ENCODE assay signal across 11 cellular contexts in the genomic region with DNA sequence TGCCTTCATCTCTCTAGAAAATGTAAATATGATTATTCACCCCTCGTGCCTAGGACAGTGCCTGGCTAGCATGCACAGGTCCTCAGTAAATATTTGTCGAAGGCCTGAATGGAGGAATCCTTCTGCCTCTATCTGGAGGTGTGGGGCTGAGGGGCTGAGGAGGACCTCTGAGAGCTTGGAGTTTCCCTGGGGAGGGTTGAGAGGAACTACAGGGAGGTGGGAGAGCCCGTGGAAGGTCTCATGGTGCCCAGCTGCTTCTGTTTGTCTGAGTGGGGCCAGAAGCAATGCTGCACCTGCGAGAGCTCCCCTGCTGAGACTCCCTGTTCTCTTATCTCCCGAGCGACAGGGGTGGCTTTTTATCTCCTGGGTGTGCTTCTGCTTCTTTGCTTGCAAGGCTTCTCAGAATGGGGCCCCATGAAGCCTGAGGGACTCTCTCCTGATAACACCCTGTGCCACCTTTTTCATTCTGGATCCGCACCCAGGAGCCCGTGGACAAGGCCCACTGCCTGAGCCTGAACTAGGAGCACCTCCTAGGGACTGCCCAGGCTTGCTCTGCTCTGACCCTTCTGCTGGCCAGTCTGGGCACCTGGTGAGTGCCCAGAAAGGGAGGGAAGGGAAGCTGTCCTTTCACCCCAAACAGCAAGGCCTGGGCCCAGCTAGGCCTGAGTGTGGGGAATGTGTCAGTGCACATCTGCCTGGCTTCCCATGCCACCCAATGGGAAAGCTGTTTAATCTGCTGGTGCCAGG. TPM values are rescaled to one million over a fixed set of nuclear protein-coding genes. Genes with fewer than 3 reads are reported as not detected.
DNase-seq lines count a peak whose midpoint lies in the region; ATAC-seq and TF ChIP-seq lines count a peak whose summit lies in the region.
"Had no signal": no experiment of that assay in that cellular context is flagged by ENCODE, and none has a peak within 500 bp of the region (broad histone marks: within the 10 kb centered on the region; RNA-seq: fewer than 3 reads in every experiment).

No MANE protein-coding gene starts in this region.

- POLR2A ChIA-PET in activated CD4-positive, alpha-beta memory T cell treated with anti-CD3 and anti-CD28 coated beads for 36 hours (lab: Charles Lee) = interaction anchor here (1.4 to 5.1 kb wide), 3 partner anchors 12 to 29 kb away, joined by 6 to 93 read pairs (median 12); partner anchors contain the start of gene HSP90AB1

- peak overlapping the region; percentile 29 for H3K4me3 Mint-ChIP-seq in activated CD4-positive, alpha-beta memory T cell treated with anti-CD3 and anti-CD28 coated beads for 36 hours

- no peaks in the 10 kb centered on the region for H3K9me3 Mint-ChIP-seq in activated CD4-positive, alpha-beta memory T cell treated with anti-CD3 and anti-CD28 coated beads for 36 hours

- no peaks in the 10 kb centered on the region for H3K27me3 Mint-ChIP-seq in activated CD4-positive, alpha-beta memory T cell treated with anti-CD3 and anti-CD28 coated beads for 36 hours

- no peak overlapping the region for H3K4me3 ChIP-seq in upper lobe of right lung

- H3K4me1 Mint-ChIP-seq in activated CD4-positive, alpha-beta memory T cell treated with anti-CD3 and anti-CD28 coated beads for 36 hours (ENCODE audit: low read depth) = peaks cover 31% of the 10 kb centered on the region

- H3K4me1 ChIP-seq in upper lobe of right lung = peaks cover 45% of the 10 kb centered on the region

- no peak overlapping the region for H3K27ac Mint-ChIP-seq in activated CD4-positive, alpha-beta memory T cell treated with anti-CD3 and anti-CD28 coated beads for 36 hours

- H3K27me3 ChIP-seq in upper lobe of right lung = no peaks in the 10 kb centered on the region

- intact Hi-C loops in cardiac septum (cut with DNase I) (loop anchor here (10.0 kb wide), 1 partner anchor 451 kb away; the partner anchor contains the start of gene VEGFA), Right ventricle myocardium inferior (cut with DNase I) (loop anchor here (10.0 kb wide), 1 partner anchor 451 kb away; the partner anchor contains the start of gene VEGFA), upper lobe of right lung (cut with DNase I) (no loop called here)
- intact Hi-C loops in activated CD4-positive, alpha-beta memory T cell treated with anti-CD3 and anti-CD28 coated beads for 36 hours (cut with micrococcal nuclease) = no loop called here

- DNase-seq in cardiac septum (ENCODE audit: low spot score) = peak; percentile 71
- DNase-seq in Right ventricle myocardium inferior (ENCODE audit: missing footprints) = no peak
- DNase-seq in activated CD4-positive, alpha-beta memory T cell treated with anti-CD3 and anti-CD28 coated beads for 36 hours = no peak
- peak; percentile 45 for DNase-seq in islet precursor cell
- DNase-seq in upper lobe of right lung = no peak
- no peak for DNase-seq in NCI-H2227 (lab: John Stamatoyannopoulos, UW; ENCODE audit: unreplicated experiment)
- DNase-seq in AG08396 (ENCODE audit: low spot score) = no peak
- DNase-seq: activated CD8-positive, alpha-beta memory T cell treated with anti-CD3 and anti-CD28 coated beads, Interleukin-2, amount 50 U/mL, for 48 hours; PC-3 had no signal

- ATAC-seq in Right ventricle myocardium inferior (no peak), upper lobe of right lung (no peak), GM21825 (IDR thresholded peaks at IDR 0.05; ENCODE audit: unreplicated experiment) (no peak)
- ATAC-seq: HCT116, PC-3 had no signal

- no peak for TF ChIP-seq CTCF in upper lobe of right lung (IDR thresholded peaks at IDR 0.05)

- H3K36me3 ChIP-seq in upper lobe of right lung = peaks cover 12% of the 10 kb centered on the region

- CTCF ChIA-PET in activated CD4-positive, alpha-beta memory T cell treated with anti-CD3 and anti-CD28 coated beads for 36 hours (lab: Charles Lee) = interaction anchor here (1.0 to 4.0 kb wide), 6 partner anchors 10 to 79 kb away, joined by 3 to 31 read pairs (median 4); no protein-coding TSS in a partner anchor

- H3K27ac ChIP-seq in upper lobe of right lung = peak overlapping the region; percentile 11

- peaks cover 29% of the 10 kb centered on the region for H3K36me3 Mint-ChIP-seq in activated CD4-positive, alpha-beta memory T cell treated with anti-CD3 and anti-CD28 coated beads for 36 hours

- H3K9me3 ChIP-seq in upper lobe of right lung = no peaks in the 10 kb centered on the region

RNA-seq across cellular contexts. Expression of gene SLC29A1, which starts 2.4 kb away (rescaled TPM):
- 105 TPM for total RNA-seq in cardiac septum
- 170 TPM for total RNA-seq in Right ventricle myocardium inferior
- total RNA-seq in activated CD4-positive, alpha-beta memory T cell treated with anti-CD3 and anti-CD28 coated beads for 36 hours = 10 to 100 TPM; 47.6 to 50.0 TPM
- total RNA-seq in upper lobe of right lung = 59.8 TPM

RNA-seq across cellular contexts. Expression of gene MYMX, which starts 9.0 kb away (rescaled TPM):
- total RNA-seq in cardiac septum = 0.30 TPM
- not detected for total RNA-seq in Right ventricle myocardium inferior
- not detected for total RNA-seq in activated CD4-positive, alpha-beta memory T cell treated with anti-CD3 and anti-CD28 coated beads for 36 hours
- total RNA-seq in upper lobe of right lung = 0.52 TPM
- total RNA-seq: PC-3 had no signal

RNA-seq across cellular contexts. Expression of gene HSP90AB1, which starts 21.1 kb away (rescaled TPM):
- total RNA-seq in cardiac septum (873 TPM), Right ventricle myocardium inferior (867 TPM), upper lobe of right lung (660 TPM)
- 1,000 to 10,000 TPM; 1,671 to 1,695 TPM for total RNA-seq in activated CD4-positive, alpha-beta memory T cell treated with anti-CD3 and anti-CD28 coated beads for 36 hours

RNA-seq across cellular contexts. Expression of gene SLC35B2, which starts 31.6 kb away (rescaled TPM):
- total RNA-seq in cardiac septum (23.2 TPM), Right ventricle myocardium inferior (21.3 TPM), upper lobe of right lung (32.3 TPM)
- 10 to 100 TPM; 16.5 to 16.8 TPM for total RNA-seq in activated CD4-positive, alpha-beta memory T cell treated with anti-CD3 and anti-CD28 coated beads for 36 hours

RNA-seq across cellular contexts. Expression of gene NFKBIE, which starts 39.6 kb away (rescaled TPM):
- total RNA-seq in cardiac septum (4.7 TPM), Right ventricle myocardium inferior (2.4 TPM), upper lobe of right lung (7.1 TPM)
- total RNA-seq in activated CD4-positive, alpha-beta memory T cell treated with anti-CD3 and anti-CD28 coated beads for 36 hours = 10 to 100 TPM; 24.7 to 25.1 TPM

Comparison
In these comparisons a context has a peak if more than half of its experiments do, and no peak if none do; other contexts are left out.
1. DNase-seq: peak in cardiac septum (single experiment) and islet precursor cell (single experiment); none in Right ventricle myocardium inferior (single experiment), activated CD4-positive, alpha-beta memory T cell treated with anti-CD3 and anti-CD28 coated beads for 36 hours (single experiment), upper lobe of right lung (single experiment), NCI-H2227 (single experiment) and AG08396 (single experiment).
2. intact Hi-C loops: an anchor here in cardiac septum (10.0 kb wide) and Right ventricle myocardium inferior (10.0 kb wide); none called in activated CD4-positive, alpha-beta memory T cell treated with anti-CD3 and anti-CD28 coated beads for 36 hours and upper lobe of right lung.